12 cellular contexts compared by ENCODE assay signal in genomic region chr3:47265725-47266480, GRCh38. TPM values are rescaled to one million over a fixed set of nuclear protein-coding genes. Genes with fewer than 3 reads are reported as not detected.
DNase-seq lines count a peak whose midpoint lies in the region; ATAC-seq and TF ChIP-seq lines count a peak whose summit lies in the region.
"Had no signal": no experiment of that assay in that cellular context is flagged by ENCODE, and none has a peak within 500 bp of the region (broad histone marks: within the 10 kb centered on the region; RNA-seq: fewer than 3 reads in every experiment).

No MANE protein-coding gene starts in this region.

- H3K79me2 ChIP-seq in Karpas-422 (ENCODE audit: low read length), result no peaks in the 10 kb centered on the region
- H3K79me2 ChIP-seq in fibroblast of lung (ENCODE audit: control insufficient read depth, insufficient read depth, low read length), result no peaks in the 10 kb centered on the region

- no peaks in the 10 kb centered on the region for H4K20me1 ChIP-seq in Karpas-422 (ENCODE audit: insufficient read depth, low read depth, low read length)
- no peaks in the 10 kb centered on the region for H4K20me1 ChIP-seq in fibroblast of lung (ENCODE audit: control insufficient read depth, extremely low read depth, insufficient read depth, low read length)

- peaks cover 42% of the 10 kb centered on the region for H3K4me1 ChIP-seq in Karpas-422 (ENCODE audit: low read length)
- peaks cover 11% of the 10 kb centered on the region for H3K4me1 ChIP-seq in fibroblast of lung (ENCODE audit: control insufficient read depth, extremely low read depth, insufficient read depth, low read length)

- intact Hi-C loops in sciatic nerve (cut with DNase I), result no loop called here

- H3K4me2 ChIP-seq in Karpas-422 (ENCODE audit: low read depth, low read length, poor library complexity, severe bottlenecking) (peak overlapping the region; percentile 70), fibroblast of lung (ENCODE audit: extremely low read depth, insufficient read depth, low read length) (no peak overlapping the region)
- H3K4me2 ChIP-seq: GM23338 had no signal

- DNase-seq in HCEC 1CT (peak; percentile 20), Karpas-422 (no peak), fibroblast of lung (ENCODE audit: low read depth in 2 of 2) (peak; percentile 2 to 4), sciatic nerve (ENCODE audit: low spot score) (no peak), COR-L47 (lab: John Stamatoyannopoulos, UW) (no peak), DMS153 treated with DMSO at 0.1 percent for 48 hours (lab: John Stamatoyannopoulos, UW; ENCODE audit: unreplicated experiment) (no peak), cortex of kidney (lab: John Stamatoyannopoulos, UW) (no peak)
- DNase-seq: NCI-H1105, NCI-H1694, NCI-H524 treated with DMSO at 0.1 percent for 48 hours, SHP77 treated with DMSO at 0.1 percent for 48 hours had no signal

- H3K27ac ChIP-seq in Karpas-422 (ENCODE audit: low read length), result peak overlapping the region; percentile 81; the same call in 1 of the 2 replicates
- H3K27ac ChIP-seq in fibroblast of lung (ENCODE audit: insufficient read depth, low read length), result no peak overlapping the region

- H3K36me3 ChIP-seq in Karpas-422 (ENCODE audit: insufficient read depth, low read length) (no peaks in the 10 kb centered on the region), fibroblast of lung (ENCODE audit: control insufficient read depth, insufficient read depth, low read length) (no peaks in the 10 kb centered on the region)

- H3K9ac ChIP-seq in Karpas-422 (ENCODE audit: low read length) (no peak overlapping the region), fibroblast of lung (ENCODE audit: insufficient read depth, low read length) (no peak overlapping the region)

- peak; percentile 36 for ATAC-seq in sciatic nerve
- ATAC-seq: GM23338 had no signal

- H3K4me3 ChIP-seq in Karpas-422 (ENCODE audit: low read length) (no peak overlapping the region), fibroblast of lung (replicated peaks in 1 of 4; ENCODE audit: control extremely low read depth in 1 of 4, insufficient read depth in 1 of 4, low read depth in 3 of 4, low read length in 4 of 4) (no peak overlapping the region)
- H3K4me3 ChIP-seq: GM23338 had no signal

- H3K9me3 ChIP-seq in Karpas-422 (ENCODE audit: low read length), result no peaks in the 10 kb centered on the region
- no peaks in the 10 kb centered on the region for H3K9me3 ChIP-seq in fibroblast of lung (ENCODE audit: control insufficient read depth, insufficient read depth, low read depth, low read length)

- H2AFZ ChIP-seq in Karpas-422 (ENCODE audit: low read length), result 0 out of 2 replicates have a peak overlapping the region, but pooled peaks have one; percentile 28
- H2AFZ ChIP-seq in fibroblast of lung (ENCODE audit: low read length), result no peak overlapping the region

- no peaks in the 10 kb centered on the region for H3K9me2 ChIP-seq in Karpas-422 (replicated peaks; ENCODE audit: insufficient read depth, low read length)

- H3K27me3 ChIP-seq in Karpas-422 (ENCODE audit: low read length) (no peaks in the 10 kb centered on the region), fibroblast of lung (ENCODE audit: control insufficient read depth, insufficient read depth, low read length) (no peaks in the 10 kb centered on the region)

- no peak for TF ChIP-seq CTCF in fibroblast of lung (conservative IDR thresholded peaks at IDR 0.05 in 1 of 2, IDR thresholded peaks at IDR 0.05 in 1 of 2; ENCODE audit: low read depth in 1 of 2, low read length in 2 of 2)

RNA-seq across cellular contexts. Expression of gene KIF9, which starts 16.7 kb away (rescaled TPM):
- 8.3 and 21.1 TPM in 2 replicates for total RNA-seq in Karpas-422 (2014; rRNA removed; shearing (Covaris generic); ENCODE audit: low replicate concordance)
- total RNA-seq in fibroblast of lung, result 1.8 and 2.8 TPM in 2 replicates
- polyA plus RNA-seq in fibroblast of lung, result 3.4 and 4.3 TPM in 2 replicates
- 6.5 and 6.8 TPM in 2 replicates for polyA plus RNA-seq in fibroblast of lung (2012)
- 0.75 TPM in 1 of 2 replicates, not detected in the other for polyA minus RNA-seq in fibroblast of lung (ENCODE audit: low replicate concordance)
- 6.5 TPM for total RNA-seq in sciatic nerve

RNA-seq across cellular contexts. Expression of gene KLHL18, which starts 16.8 kb away (rescaled TPM):
- total RNA-seq in Karpas-422 (2014; rRNA removed; shearing (Covaris generic); ENCODE audit: low replicate concordance), result 15.6 and 33.0 TPM in 2 replicates
- total RNA-seq in fibroblast of lung, result 15.2 and 20.1 TPM in 2 replicates
- 27.8 and 29.1 TPM in 2 replicates for polyA plus RNA-seq in fibroblast of lung
- polyA plus RNA-seq in fibroblast of lung (2012), result 30.7 and 31.1 TPM in 2 replicates
- 43.9 and 49.1 TPM in 2 replicates for polyA minus RNA-seq in fibroblast of lung (ENCODE audit: low replicate concordance)
- total RNA-seq in sciatic nerve, result 21.0 TPM

Comparison
In these comparisons a context has a peak if more than half of its experiments do, and no peak if none do; other contexts are left out.
1. DNase-seq: peak in HCEC 1CT (single experiment) and fibroblast of lung (2 of 2); none in Karpas-422 (single experiment), sciatic nerve (single experiment), COR-L47 (single experiment), DMS153 treated with DMSO at 0.1 percent for 48 hours (single experiment) and cortex of kidney (single experiment).